ENCODE assay signal across 8 cellular contexts in genomic region chr17:35808240-35808961, GRCh38. TPM values are rescaled to one million over a fixed set of nuclear protein-coding genes. Genes with fewer than 3 reads are reported as not detected.
A peak's percentile ranks its signal among the peaks of the same experiment; 100 is the strongest.
DNase-seq lines count a peak whose midpoint lies in the region; ATAC-seq and TF ChIP-seq lines count a peak whose summit lies in the region.

No MANE protein-coding gene starts in this region.

- no peaks in the 10 kb centered on the region for H3K27me3 ChIP-seq in GM23338 (ENCODE audit: insufficient read depth)
- no peaks in the 10 kb centered on the region for H3K27me3 ChIP-seq in skeletal muscle satellite cell (ENCODE audit: control insufficient read depth, insufficient read depth, low read length)

- H3K9me3 Mint-ChIP-seq in GM23338 (no peaks in the 10 kb centered on the region; the same call in 2 of the 3 replicates), T-cell (no peaks in the 10 kb centered on the region)

- peaks cover 30% of the 10 kb centered on the region for H4K20me1 ChIP-seq in GM23338 (replicated peaks; ENCODE audit: insufficient read depth)

- H3K4me2 ChIP-seq in GM23338, result peak overlapping the region; percentile 52
- H3K4me2 ChIP-seq in skeletal muscle satellite cell (ENCODE audit: low read length), result peak overlapping the region; percentile 85

- H3K4me3 ChIP-seq in GM23338 (peak overlapping the region; percentile 97), fibroblast of the aortic adventitia (ENCODE audit: low read depth, low read length) (peak overlapping the region; percentile 77), skeletal muscle satellite cell (ENCODE audit: low read length) (peak overlapping the region; percentile 92)

- H3K4me1 Mint-ChIP-seq in GM23338 (peaks cover 25% of the 10 kb centered on the region), T-cell (peaks cover 44 to 48% (median 46%) of the 10 kb centered on the region in 3 donors)

- no peaks in the 10 kb centered on the region for H3K9me3 ChIP-seq in skeletal muscle satellite cell (replicated peaks; ENCODE audit: low read length)

- H3K4me1 ChIP-seq in GM23338 (ENCODE audit: insufficient read depth) (peaks cover 21% of the 10 kb centered on the region), skeletal muscle satellite cell (ENCODE audit: control insufficient read depth, insufficient read depth, low read length) (peaks cover 40% of the 10 kb centered on the region)

- H3K79me2 ChIP-seq in GM23338 (replicated peaks; ENCODE audit: insufficient read depth), result peaks cover 40% of the 10 kb centered on the region

- TF ChIP-seq CTCF in GM23338 (conservative IDR thresholded peaks at IDR 0.05; ENCODE audit: low read depth in 2 of 2) (no peak), fibroblast of the aortic adventitia (IDR thresholded peaks at IDR 0.05; ENCODE audit: insufficient read depth, low read length) (peak; percentile 5)

- H3K27me3 Mint-ChIP-seq in GM23338 (ENCODE audit: insufficient read depth, low read depth, poor library complexity), result peaks cover 6% of the 10 kb centered on the region
- H3K27me3 Mint-ChIP-seq in T-cell, result no peaks in the 10 kb centered on the region

- peak overlapping the region; percentile 91 for H3K9ac ChIP-seq in skeletal muscle satellite cell (ENCODE audit: low read depth, low read length)

- no peaks in the 10 kb centered on the region for H3K9me2 ChIP-seq in GM23338 (ENCODE audit: insufficient read depth)

- DNase-seq in GM23338 (ENCODE audit: low spot score) (peak; percentile 44), T-cell (peak in 1 of 34 experiments; percentile 6), fibroblast of the aortic adventitia (ENCODE audit: low read depth) (no peak)

- H3K4me3 Mint-ChIP-seq in GM23338 (peak overlapping the region; percentile 95), T-cell (peak overlapping the region; percentile 92 to 93 (median 93))

- no peaks in the 10 kb centered on the region for H3F3A ChIP-seq in GM23338 (replicated peaks; ENCODE audit: low read depth)

- H3K27ac Mint-ChIP-seq in GM23338 (peak overlapping the region; percentile 100), T-cell (peak overlapping the region; percentile 99)

- H3K36me3 Mint-ChIP-seq in GM23338 (ENCODE audit: low read depth) (peaks cover 24% of the 10 kb centered on the region), T-cell (peaks cover 5% of the 10 kb centered on the region)

- ATAC-seq in GM23338 (peak; percentile 3), T-cell (replicated peaks in 1 of 4) (no peak), GM21390 (IDR thresholded peaks at IDR 0.05; ENCODE audit: unreplicated experiment) (no peak), HG02885 (IDR thresholded peaks at IDR 0.05; ENCODE audit: poor library complexity, unreplicated experiment) (no peak), HG02623 (IDR thresholded peaks at IDR 0.05; ENCODE audit: unreplicated experiment) (no peak), GM18519 (IDR thresholded peaks at IDR 0.05; ENCODE audit: low FRiP score, unreplicated experiment) (no peak)

- peak overlapping the region; percentile 1 for H2AFZ ChIP-seq in GM23338

- CTCF ChIA-PET in T-cell (lab: Charles Lee), result interaction anchor here (0.6 to 3.1 kb wide), 21 partner anchors 9 to 847 kb away, joined by 3 to 75 read pairs (median 4); partner anchors contain the start of genes CCT6B (in 1 of the 2) and ZNF830 (in 1 of the 2)

- POLR2A ChIA-PET in T-cell (lab: Charles Lee), result interaction anchor here (0.5 to 1.5 kb wide), 6 partner anchors 8 to 230 kb away, joined by 3 to 7 read pairs (median 4); partner anchors contain the start of gene PEX12 (in 1 of the 2)

- H3K36me3 ChIP-seq in GM23338 (ENCODE audit: insufficient read depth) (no peaks in the 10 kb centered on the region), skeletal muscle satellite cell (ENCODE audit: insufficient read depth, low read length) (peaks cover 5% of the 10 kb centered on the region)

- peak overlapping the region; percentile 89 for H3K27ac ChIP-seq in GM23338 (ENCODE audit: low read depth)

TF ChIP-seq in GM23338, 12 proteins besides CTCF, POLR2A, EP300 and RAD21 (continues in another document):
- no peak for TF ChIP-seq POLR2AphosphoS5 (IDR thresholded peaks at IDR 0.05; ENCODE audit: low read depth)
- no peak for TF ChIP-seq REST (IDR thresholded peaks at IDR 0.05; ENCODE audit: unreplicated experiment)
- no peak for TF ChIP-seq ETS1 (IDR thresholded peaks at IDR 0.05)
- no peak for TF ChIP-seq JUNB (IDR thresholded peaks at IDR 0.05; ENCODE audit: unreplicated experiment)
- TF ChIP-seq ZNF114 (CRISPR knock-in tag; IDR thresholded peaks at IDR 0.05), result no peak
- TF ChIP-seq NANOG (IDR thresholded peaks at IDR 0.05; ENCODE audit: borderline replicate concordance), result no peak
- TF ChIP-seq STAT1 (IDR thresholded peaks at IDR 0.05; ENCODE audit: unreplicated experiment), result no peak
- no peak for TF ChIP-seq EZH2phosphoT487 (IDR thresholded peaks at IDR 0.05; ENCODE audit: unreplicated experiment)
- TF ChIP-seq EZH2 (IDR thresholded peaks at IDR 0.05; ENCODE audit: low read depth, unreplicated experiment), result no peak

RNA-seq across cellular contexts. Expression of gene TAF15, which starts 0.9 kb away (rescaled TPM):
- 109 and 148 TPM in 2 replicates for total RNA-seq in GM23338 (2014; rRNA removed; shearing (Covaris generic))
- polyA plus RNA-seq in GM23338 (2016; fragmentation: Nextera tagmentation; extraction: Ambion mirVana), result 28.2 and 33.8 TPM in 2 replicates
- 100 to 1,000 TPM; 186 to 228 (median 201) TPM for total RNA-seq in T-cell
- total RNA-seq in fibroblast of the aortic adventitia (ENCODE audit: low replicate concordance), result 34.7 and 74.3 TPM in 2 replicates
- 42.8 and 45.7 TPM in 2 replicates for total RNA-seq in skeletal muscle satellite cell (2012; rRNA removed)

RNA-seq across cellular contexts. Expression of gene MMP28, which starts 13.0 kb away (rescaled TPM):
- not detected in 2 replicates for total RNA-seq in GM23338 (2014; rRNA removed; shearing (Covaris generic))
- polyA plus RNA-seq in GM23338 (2016; fragmentation: Nextera tagmentation; extraction: Ambion mirVana), result not detected in 2 replicates
- 10 to 100 TPM in 2 of 5 donors, 1 to 10 TPM in 3; 3.4 to 11.4 (median 6.9) TPM for total RNA-seq in T-cell
- total RNA-seq in fibroblast of the aortic adventitia (ENCODE audit: low replicate concordance), result 0.09 TPM in 1 of 2 replicates, not detected in the other
- under 0.01 and 0.51 TPM in 2 replicates for total RNA-seq in skeletal muscle satellite cell (2012; rRNA removed)

RNA-seq across cellular contexts. Expression of gene C17orf50, which starts 47.7 kb away (rescaled TPM):
- total RNA-seq in GM23338 (2014; rRNA removed; shearing (Covaris generic)), result 1.6 TPM in 1 of 2 replicates, not detected in the other
- 0.37 and 0.74 TPM in 2 replicates for polyA plus RNA-seq in GM23338 (2016; fragmentation: Nextera tagmentation; extraction: Ambion mirVana)
- total RNA-seq in T-cell, result not detected
- total RNA-seq in fibroblast of the aortic adventitia (ENCODE audit: low replicate concordance), result not detected in 2 replicates
- total RNA-seq in skeletal muscle satellite cell (2012; rRNA removed), result not detected in 2 replicates

RNA-seq across cellular contexts. Expression of gene GAS2L2, which starts 55.4 kb away (rescaled TPM):
- not detected in 2 replicates for total RNA-seq in GM23338 (2014; rRNA removed; shearing (Covaris generic))
- 0.06 TPM in 1 of 2 replicates, not detected in the other for polyA plus RNA-seq in GM23338 (2016; fragmentation: Nextera tagmentation; extraction: Ambion mirVana)
- total RNA-seq in T-cell, result under 1 TPM in 4 of 5 donors, not detected in 1; 0.07 to 0.26 (median 0.21) TPM
- not detected in 2 replicates for total RNA-seq in fibroblast of the aortic adventitia (ENCODE audit: low replicate concordance)
- total RNA-seq in skeletal muscle satellite cell (2012; rRNA removed), result under 0.01 TPM in 1 of 2 replicates, not detected in the other
